Comparison of ENCODE assay signal across 2 cellular contexts in genomic region chr11:47348131-47348802, GRCh38.
TF ChIP-seq lines count a peak whose summit lies in the region.

No MANE protein-coding gene starts in this region.

TF ChIP-seq in K562, 482 proteins besides CTCF, POLR2A, EP300 and RAD21:
- TF ChIP-seq MNT (conservative IDR thresholded peaks at IDR 0.05) (no peak), ZBTB12 (CRISPR knock-in tag; IDR thresholded peaks at IDR 0.05) (no peak), CBFA2T3 (IDR thresholded peaks at IDR 0.05) (no peak), NFIC (IDR thresholded peaks at IDR 0.05) (peak; percentile 21; the same call in 1 of the 2 replicates), ARHGAP35 (IDR thresholded peaks at IDR 0.05; ENCODE audit: partially characterized antibody) (no peak), EGR1 (conservative IDR thresholded peaks at IDR 0.05) (no peak), HNRNPUL1 (IDR thresholded peaks at IDR 0.05; ENCODE audit: low read length) (no peak), TAF1 (IDR thresholded peaks at IDR 0.05; ENCODE audit: control insufficient read depth, extremely low read depth, insufficient read depth, low read length, severe bottlenecking) (no peak), POLR2G (IDR thresholded peaks at IDR 0.05; ENCODE audit: low read depth, low read length) (no peak), E2F6 (IDR thresholded peaks at IDR 0.05; ENCODE audit: borderline replicate concordance in 1 of 2, extremely low read depth in 1 of 2, insufficient read depth in 1 of 2, insufficient read length in 1 of 2, low read depth in 1 of 2, low read length in 1 of 2, poor library complexity in 1 of 2, severe bottlenecking in 1 of 2) (peak in 1 of 2 experiments; percentile 25), ZNF785 (CRISPR knock-in tag; IDR thresholded peaks at IDR 0.05) (no peak), ZNF778 (CRISPR knock-in tag; IDR thresholded peaks at IDR 0.05) (no peak), THRAP3 (IDR thresholded peaks at IDR 0.05; ENCODE audit: borderline replicate concordance) (no peak), ARNT (IDR thresholded peaks at IDR 0.05) (no peak)

TF ChIP-seq in HepG2, 621 proteins besides CTCF, POLR2A, EP300 and RAD21:
- TF ChIP-seq ZNF687 (CRISPR knock-in tag; IDR thresholded peaks at IDR 0.05) (0 out of 2 replicates have a peak, but pooled peaks have one; percentile 12), ZNF850 (CRISPR knock-in tag; conservative IDR thresholded peaks at IDR 0.05) (no peak), ZNF7 (CRISPR knock-in tag; IDR thresholded peaks at IDR 0.05) (0 out of 2 replicates have a peak, but pooled peaks have one; percentile 12)
TF ChIP-seq in HepG2: peak in this region for 2.
